Comparison of ENCODE assay signal across 8 cellular contexts in genomic region chr3:50260027-50260941, GRCh38. TPM values are rescaled to one million over a fixed set of nuclear protein-coding genes. Genes with fewer than 3 reads are reported as not detected.
A peak's percentile ranks its signal among the peaks of the same experiment; 100 is the strongest.
DNase-seq lines count a peak whose midpoint lies in the region; ATAC-seq, FAIRE-seq and TF ChIP-seq lines count a peak whose summit lies in the region.

No MANE protein-coding gene starts in this region.

- DNase-seq in CD1c-positive myeloid dendritic cell (ENCODE audit: extremely low spot score) (peak; percentile 95), GM19239 (ENCODE audit: insufficient read length, low spot score) (peak; percentile 99), OCI-LY7 (ENCODE audit: low spot score) (peak; percentile 83), activated T-cell treated with anti-CD3 and anti-CD28 coated beads for 48 hours (ENCODE audit: low read depth) (peak; percentile 89), epithelial cell of prostate (ENCODE audit: low read depth, low spot score) (no peak)
- peak; percentile 40 to 65 for DNase-seq in stimulated activated CD8-positive, alpha-beta memory T cell treated with anti-CD3 and anti-CD28 coated beads, Interleukin-4, amount 100 ng/mL, for 4 hours (ENCODE audit: low read depth in 2 of 2, low spot score in 1 of 2)

- H4K20me1 ChIP-seq in OCI-LY7 (ENCODE audit: insufficient read depth, low read length), result no peaks in the 10 kb centered on the region

- H3K27ac ChIP-seq in OCI-LY7 (ENCODE audit: low read depth, low read length, poor library complexity, severe bottlenecking) (no peak overlapping the region), epithelial cell of prostate (peak overlapping the region; percentile 63), mucosa of rectum (ENCODE audit: low read depth in 2 of 2, low read length in 2 of 2) (peak overlapping the region; percentile 82 to 87)

- H3K9me3 ChIP-seq in OCI-LY7 (ENCODE audit: low read length) (no peaks in the 10 kb centered on the region), mucosa of rectum (ENCODE audit: control insufficient read depth in 2 of 2, low read length in 2 of 2) (no peaks in the 10 kb centered on the region)

- no peaks in the 10 kb centered on the region for H3K27me3 ChIP-seq in mucosa of rectum (ENCODE audit: control insufficient read depth in 2 of 2, insufficient read depth in 2 of 2, low read length in 2 of 2)

- BruUV-seq in OCI-LY7 (replicated peaks; lab: Mats Ljungman, UMichigan), result no TSS peak

- peak; percentile 89 for ATAC-seq in HG03520 (IDR thresholded peaks at IDR 0.05; ENCODE audit: unreplicated experiment)

- H3K4me3 ChIP-seq in OCI-LY7 (ENCODE audit: low read depth, low read length, poor library complexity, severe bottlenecking), result peak overlapping the region; percentile 50
- peak overlapping the region; percentile 42 to 66 for H3K4me3 ChIP-seq in mucosa of rectum (ENCODE audit: low read length in 2 of 2)

- H3K9me2 ChIP-seq in OCI-LY7 (ENCODE audit: insufficient read depth, low read length), result no peaks in the 10 kb centered on the region

- peak; percentile 64 for FAIRE-seq in GM19239 (lab: Jason Lieb, UNC)

- H3K36me3 ChIP-seq in OCI-LY7 (ENCODE audit: insufficient read depth, low read length) (peaks cover 42% of the 10 kb centered on the region), mucosa of rectum (ENCODE audit: control insufficient read depth in 2 of 2, insufficient read depth in 2 of 2, low read length in 2 of 2) (peaks cover 18 to 20% of the 10 kb centered on the region in 2 donors)

- TF ChIP-seq CTCF in OCI-LY7 (conservative IDR thresholded peaks at IDR 0.05; ENCODE audit: low read length), result peak; percentile 89

- H3K4me2 ChIP-seq in OCI-LY7 (ENCODE audit: low read length), result peak overlapping the region; percentile 64

- H3K79me2 ChIP-seq in OCI-LY7 (ENCODE audit: insufficient read depth, low read depth, low read length), result no peaks in the 10 kb centered on the region

- CTCF ChIA-PET in OCI-LY7 (lab: Charles Lee; ENCODE audit: unreplicated experiment), result interaction anchor here (0.6 to 1.9 kb wide), 5 partner anchors 9 to 35 kb away, joined by 3 to 6 read pairs (median 3); no protein-coding TSS in a partner anchor

- peak overlapping the region; percentile 85 to 90 for H3K9ac ChIP-seq in mucosa of rectum (ENCODE audit: low read depth in 1 of 2, low read length in 2 of 2)

- intact Hi-C loops in OCI-LY7 (cut with micrococcal nuclease; ENCODE audit: unreplicated experiment), result no loop called here

- no peak overlapping the region for H2AFZ ChIP-seq in OCI-LY7 (ENCODE audit: low read length)

- H3K4me1 ChIP-seq in OCI-LY7 (ENCODE audit: insufficient read depth, low read length, poor library complexity, severe bottlenecking), result peaks cover 4% of the 10 kb centered on the region
- H3K4me1 ChIP-seq in mucosa of rectum (ENCODE audit: control insufficient read depth in 2 of 2, insufficient read depth in 2 of 2, low read length in 2 of 2), result peaks cover 17 to 21% of the 10 kb centered on the region in 2 donors

- POLR2A ChIA-PET in OCI-LY7 (lab: Charles Lee), result interaction anchor here (0.6 kb wide), 1 partner anchor 23 kb away, joined by 3 read pairs; no protein-coding TSS in a partner anchor

RNA-seq across cellular contexts. Expression of gene SEMA3B, which starts 8.7 kb away (rescaled TPM):
- 0.10 and 0.28 TPM in 2 replicates for total RNA-seq in OCI-LY7 (2014; rRNA removed; shearing (Covaris generic))
- total RNA-seq in OCI-LY7 (2022), result 0.82 and 1.2 TPM in 2 replicates

RNA-seq across cellular contexts. Expression of gene LSMEM2, which starts 18.6 kb away (rescaled TPM):
- total RNA-seq in OCI-LY7 (2014; rRNA removed; shearing (Covaris generic)), result not detected in 2 replicates
- total RNA-seq in OCI-LY7 (2022), result not detected in 2 replicates

RNA-seq across cellular contexts. Expression of gene GNAI2, which starts 24.3 kb away (rescaled TPM):
- total RNA-seq in OCI-LY7 (2014; rRNA removed; shearing (Covaris generic)), result 165 and 190 TPM in 2 replicates
- total RNA-seq in OCI-LY7 (2022), result 256 and 266 TPM in 2 replicates

RNA-seq across cellular contexts. Expression of gene IFRD2, which starts 31.9 kb away (rescaled TPM):
- total RNA-seq in OCI-LY7 (2014; rRNA removed; shearing (Covaris generic)), result 73.1 and 95.5 TPM in 2 replicates
- 93.3 and 97.3 TPM in 2 replicates for total RNA-seq in OCI-LY7 (2022)

RNA-seq across cellular contexts. Expression of gene HYAL3, which starts 38.9 kb away (rescaled TPM):
- total RNA-seq in OCI-LY7 (2014; rRNA removed; shearing (Covaris generic)), result 1.2 and 2.7 TPM in 2 replicates
- 3.5 and 4.4 TPM in 2 replicates for total RNA-seq in OCI-LY7 (2022)
